ENCODE assay signal across 25 cellular contexts in the genomic region with DNA sequence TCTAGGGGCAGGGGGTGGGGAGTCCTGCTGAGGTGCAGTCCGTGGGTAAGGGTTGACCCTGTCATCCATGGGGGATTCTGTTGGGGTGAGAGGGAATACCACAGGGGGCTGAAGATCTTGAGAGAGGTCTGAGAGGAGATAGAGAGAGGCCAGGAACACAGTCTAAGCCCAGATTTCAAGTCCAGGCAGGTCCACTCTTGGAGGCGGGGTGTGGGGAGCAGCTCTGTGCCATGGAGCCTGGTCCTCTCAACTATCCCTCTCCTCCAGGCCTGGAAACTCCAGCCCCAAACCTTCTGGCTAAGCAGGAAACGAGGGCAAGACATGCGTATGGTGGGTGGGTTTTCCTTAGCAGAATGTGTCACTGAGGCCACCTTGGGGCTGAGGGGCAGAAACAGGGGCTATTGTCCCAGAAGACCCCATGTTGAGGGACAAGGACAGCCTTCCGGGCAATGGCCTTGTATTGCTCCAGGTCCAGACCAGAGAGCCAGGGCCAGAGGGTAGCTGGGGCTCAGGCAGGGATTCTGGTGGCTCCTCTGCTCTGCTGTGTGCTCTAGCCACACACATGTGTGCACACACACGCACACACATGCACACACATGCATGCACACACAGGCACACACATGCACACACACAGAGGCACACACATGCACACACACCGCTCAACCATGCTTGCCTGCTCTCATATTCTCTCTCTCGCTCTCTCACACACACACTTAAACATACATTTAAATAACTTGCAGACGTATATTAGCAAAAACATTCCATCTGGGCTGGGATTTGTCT. TPM values are rescaled to one million over a fixed set of nuclear protein-coding genes. Genes with fewer than 3 reads are reported as not detected.
DNase-seq lines count a peak whose midpoint lies in the region; ATAC-seq, FAIRE-seq and TF ChIP-seq lines count a peak whose summit lies in the region.
"Had no signal": no experiment of that assay in that cellular context is flagged by ENCODE, and none has a peak within 500 bp of the region (broad histone marks: within the 10 kb centered on the region; RNA-seq: fewer than 3 reads in every experiment).

No MANE protein-coding gene starts in this region.

- H3K4me3 ChIP-seq in Karpas-422 (ENCODE audit: low read length) (no peak overlapping the region), bronchial epithelial cell (ENCODE audit: low read depth, low read length) (no peak overlapping the region)
- H3K4me3 ChIP-seq: left ventricle myocardium inferior, thyroid gland had no signal

- no peaks in the 10 kb centered on the region for H3K9me3 ChIP-seq in Karpas-422 (ENCODE audit: low read length)
- H3K9me3 ChIP-seq: left ventricle myocardium inferior, thyroid gland had no signal

- TF ChIP-seq CTCF in bronchial epithelial cell (IDR thresholded peaks at IDR 0.05; ENCODE audit: insufficient read depth, low read length, severe bottlenecking): no peak
- TF ChIP-seq CTCF in activated CD8-positive, alpha-beta T cell treated with anti-CD3 and anti-CD28 coated beads for 36 hours (IDR thresholded peaks at IDR 0.05): no peak

- H3K27ac Mint-ChIP-seq in stimulated activated effector memory CD8-positive, alpha-beta T cell treated with anti-CD3 and anti-CD28 coated beads, Interleukin-12 subunit alpha, Interleukin-12 subunit beta, amount 100 ng/mL, for 72 hours: no peak overlapping the region
- no peak overlapping the region for H3K27ac Mint-ChIP-seq in activated CD8-positive, alpha-beta T cell treated with anti-CD3 and anti-CD28 coated beads for 36 hours
- H3K27ac Mint-ChIP-seq: activated CD8-positive, alpha-beta memory T cell treated with anti-CD3 and anti-CD28 coated beads, Interleukin-2, amount 10 ng/mL, durations not matched to agents 7 days and 5 days had no signal

- FAIRE-seq in bronchial epithelial cell (lab: Jason Lieb, UNC): no peak
- FAIRE-seq: colon, G401.6, TTC549 had no signal

- H3K4me3 Mint-ChIP-seq in stimulated activated effector memory CD8-positive, alpha-beta T cell treated with anti-CD3 and anti-CD28 coated beads, Interleukin-12 subunit alpha, Interleukin-12 subunit beta, amount 100 ng/mL, for 72 hours: no peak overlapping the region
- H3K4me3 Mint-ChIP-seq in activated CD8-positive, alpha-beta T cell treated with anti-CD3 and anti-CD28 coated beads for 36 hours: no peak overlapping the region
- H3K4me3 Mint-ChIP-seq: activated CD8-positive, alpha-beta memory T cell treated with anti-CD3 and anti-CD28 coated beads, Interleukin-2, amount 10 ng/mL, durations not matched to agents 7 days and 5 days; CD8-positive, alpha-beta memory T cell had no signal

- H3K79me2 ChIP-seq in Karpas-422 (ENCODE audit: low read length): no peaks in the 10 kb centered on the region

- POLR2A ChIA-PET in activated CD8-positive, alpha-beta T cell treated with anti-CD3 and anti-CD28 coated beads for 36 hours (lab: Charles Lee): interaction anchor here (0.5 kb wide), 1 partner anchor 87 kb away, joined by 3 read pairs; no protein-coding TSS in a partner anchor

- peaks cover 13% of the 10 kb centered on the region for H3K4me1 Mint-ChIP-seq in stimulated activated effector memory CD8-positive, alpha-beta T cell treated with anti-CD3 and anti-CD28 coated beads, Interleukin-12 subunit alpha, Interleukin-12 subunit beta, amount 100 ng/mL, for 72 hours
- H3K4me1 Mint-ChIP-seq in activated CD8-positive, alpha-beta T cell treated with anti-CD3 and anti-CD28 coated beads for 36 hours (ENCODE audit: low read depth): no peaks in the 10 kb centered on the region

- peak overlapping the region; percentile 36 for H3K9ac ChIP-seq in Karpas-422 (ENCODE audit: low read length)
- H3K9ac ChIP-seq: KMS-11 had no signal

- peak; percentile 8 for ATAC-seq in stimulated activated effector memory CD8-positive, alpha-beta T cell treated with anti-CD3 and anti-CD28 coated beads, Interleukin-12 subunit alpha, Interleukin-12 subunit beta, amount 100 ng/mL, for 72 hours
- no peak for ATAC-seq in HG02759 (IDR thresholded peaks at IDR 0.05; ENCODE audit: unreplicated experiment)
- ATAC-seq in activated CD8-positive, alpha-beta T cell treated with anti-CD3 and anti-CD28 coated beads for 36 hours: no peak
- ATAC-seq: activated CD8-positive, alpha-beta memory T cell treated with anti-CD3 and anti-CD28 coated beads, Interleukin-2, amount 10 ng/mL, durations not matched to agents 7 days and 5 days; activated naive CD4-positive, alpha-beta T cell treated with anti-CD3 and anti-CD28 coated beads, Interleukin-2, amount 50 U/mL, for 72 hours; HCT116 had no signal

- H3K27ac ChIP-seq in Karpas-422 (ENCODE audit: low read length): peak overlapping the region; percentile 9
- peak overlapping the region; percentile 42 for H3K27ac ChIP-seq in layer of hippocampus (ENCODE audit: low read depth, low read length)
- H3K27ac ChIP-seq: KMS-11, left ventricle myocardium inferior, thyroid gland had no signal

- peaks cover 57% of the 10 kb centered on the region for H3K4me1 ChIP-seq in Karpas-422 (ENCODE audit: low read length)
- H3K4me1 ChIP-seq: thyroid gland had no signal

- no peaks in the 10 kb centered on the region for H3K36me3 Mint-ChIP-seq in stimulated activated effector memory CD8-positive, alpha-beta T cell treated with anti-CD3 and anti-CD28 coated beads, Interleukin-12 subunit alpha, Interleukin-12 subunit beta, amount 100 ng/mL, for 72 hours
- H3K36me3 Mint-ChIP-seq in activated CD8-positive, alpha-beta T cell treated with anti-CD3 and anti-CD28 coated beads for 36 hours (ENCODE audit: low read depth): no peaks in the 10 kb centered on the region
- H3K36me3 Mint-ChIP-seq: activated CD8-positive, alpha-beta memory T cell treated with anti-CD3 and anti-CD28 coated beads, Interleukin-2, amount 10 ng/mL, durations not matched to agents 7 days and 5 days; activated naive CD4-positive, alpha-beta T cell treated with anti-CD3 and anti-CD28 coated beads, Interleukin-2, amount 50 U/mL, for 72 hours had no signal

- intact Hi-C loops in activated CD8-positive, alpha-beta T cell treated with anti-CD3 and anti-CD28 coated beads for 36 hours (cut with micrococcal nuclease): no loop called here

- CTCF ChIA-PET in activated CD8-positive, alpha-beta T cell treated with anti-CD3 and anti-CD28 coated beads for 36 hours (lab: Charles Lee): no interaction called here

- H3K9me2 ChIP-seq in Karpas-422 (replicated peaks; ENCODE audit: insufficient read depth, low read length): no peaks in the 10 kb centered on the region

- peak overlapping the region; percentile 45 for H3K4me2 ChIP-seq in Karpas-422 (ENCODE audit: low read depth, low read length, poor library complexity, severe bottlenecking)
- H3K4me2 ChIP-seq: KMS-11 had no signal

- H3K27me3 ChIP-seq in Karpas-422 (ENCODE audit: low read length) (no peaks in the 10 kb centered on the region), bronchial epithelial cell (ENCODE audit: control insufficient read depth, insufficient read depth, low read length) (no peaks in the 10 kb centered on the region), layer of hippocampus (ENCODE audit: control insufficient read depth, insufficient read depth, low read length) (no peaks in the 10 kb centered on the region)
- H3K27me3 ChIP-seq: thyroid gland had no signal

- peak overlapping the region; percentile 18; the same call in 1 of the 2 replicates for H2AFZ ChIP-seq in Karpas-422 (ENCODE audit: low read length)

- no peaks in the 10 kb centered on the region for H3K27me3 Mint-ChIP-seq in activated CD8-positive, alpha-beta T cell treated with anti-CD3 and anti-CD28 coated beads for 36 hours

- DNase-seq in Karpas-422: no peak
- DNase-seq in bronchial epithelial cell (ENCODE audit: low read depth): peak; percentile 61
- DNase-seq in stimulated activated effector memory CD8-positive, alpha-beta T cell treated with anti-CD3 and anti-CD28 coated beads, Interleukin-12 subunit alpha, Interleukin-12 subunit beta, amount 100 ng/mL, for 72 hours (ENCODE audit: low spot score in 2 of 2): no peak
- DNase-seq in iPS-NIHi7 (ENCODE audit: extremely low spot score): no peak
- no peak for DNase-seq in activated CD8-positive, alpha-beta T cell treated with anti-CD3 and anti-CD28 coated beads for 36 hours
- DNase-seq: activated CD4-positive, alpha-beta T cell treated with anti-CD3 and anti-CD28 coated beads for 4 hours; activated CD8-positive, alpha-beta memory T cell treated with anti-CD3 and anti-CD28 coated beads, Interleukin-2, amount 10 ng/mL, durations not matched to agents 7 days and 5 days; CD8-positive, alpha-beta memory T cell; DMS153; NCI-H2029; NCI-H345; NCI-H774; OCI-M1; SHP77; stimulated activated naive CD4-positive, alpha-beta T cell treated with Interleukin-2 at 50 U/mL for 16 hours; thyroid gland had no signal

- no peaks in the 10 kb centered on the region for H4K20me1 ChIP-seq in Karpas-422 (ENCODE audit: insufficient read depth, low read depth, low read length)

- H3K9me3 Mint-ChIP-seq in stimulated activated effector memory CD8-positive, alpha-beta T cell treated with anti-CD3 and anti-CD28 coated beads, Interleukin-12 subunit alpha, Interleukin-12 subunit beta, amount 100 ng/mL, for 72 hours: no peaks in the 10 kb centered on the region
- H3K9me3 Mint-ChIP-seq in activated CD8-positive, alpha-beta T cell treated with anti-CD3 and anti-CD28 coated beads for 36 hours: no peaks in the 10 kb centered on the region
- H3K9me3 Mint-ChIP-seq: activated naive CD4-positive, alpha-beta T cell treated with anti-CD3 and anti-CD28 coated beads, Interleukin-2, amount 50 U/mL, for 72 hours; CD8-positive, alpha-beta memory T cell had no signal

- H3K36me3 ChIP-seq in Karpas-422 (ENCODE audit: insufficient read depth, low read length) (no peaks in the 10 kb centered on the region), bronchial epithelial cell (ENCODE audit: control insufficient read depth, insufficient read depth, low read length) (no peaks in the 10 kb centered on the region)
- H3K36me3 ChIP-seq: left ventricle myocardium inferior, thyroid gland had no signal

RNA-seq across cellular contexts. Expression of a gene that starts 48.7 kb away (rescaled TPM):
- total RNA-seq in Karpas-422 (2014; rRNA removed; shearing (Covaris generic); ENCODE audit: low replicate concordance): 50.8 and 123 TPM in 2 replicates
- total RNA-seq in bronchial epithelial cell: 14.2 and 15.1 TPM in 2 replicates
- 10 to 100 TPM; 19.2 to 19.3 TPM for total RNA-seq in activated CD8-positive, alpha-beta T cell treated with anti-CD3 and anti-CD28 coated beads for 36 hours

RNA-seq across cellular contexts. Expression of a gene that starts 51.4 kb away (rescaled TPM):
- 77.5 and 168 TPM in 2 replicates for total RNA-seq in Karpas-422 (2014; rRNA removed; shearing (Covaris generic); ENCODE audit: low replicate concordance)
- 56.9 and 64.9 TPM in 2 replicates for total RNA-seq in bronchial epithelial cell
- total RNA-seq in activated CD8-positive, alpha-beta T cell treated with anti-CD3 and anti-CD28 coated beads for 36 hours: 10 to 100 TPM; 30.2 to 33.3 TPM
